In the genomic region with DNA sequence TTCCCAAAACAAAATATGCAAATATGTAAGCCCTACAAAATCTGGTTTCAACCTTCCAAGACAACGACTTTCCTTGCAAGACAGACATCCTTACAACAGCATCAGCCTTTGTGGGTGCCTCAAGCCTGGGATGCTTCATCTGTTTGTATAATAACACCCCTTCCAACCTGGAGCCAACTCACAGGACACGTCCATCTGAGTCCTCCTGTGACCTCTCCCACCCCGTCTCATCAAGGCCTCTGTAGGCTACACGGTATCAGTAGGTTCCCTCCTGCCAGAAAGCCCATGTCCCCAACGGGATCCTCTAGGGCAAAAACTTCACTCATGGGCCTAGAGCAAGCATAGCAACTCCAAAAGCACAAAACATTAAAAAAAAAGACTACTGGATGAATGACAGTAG, we compare ENCODE assay signal across 20 cellular contexts.
"Had no signal": no experiment of that assay in that cellular context is flagged by ENCODE, and none has a peak within 500 bp of the region (broad histone marks: within the 10 kb centered on the region; RNA-seq: fewer than 3 reads in every experiment).

No MANE protein-coding gene starts in this region.

- H3K4me1 Mint-ChIP-seq: activated B cell treated with CpG ODN at 0.5 μM for 24 hours; stimulated activated memory B cell treated with anti-CD40 and anti-IgM and Interleukin-4, amounts not matched to agents 10 μg/mL and 1 μg/mL and 100 μg/mL, for 72 hours had no signal

- ATAC-seq: activated naive CD4-positive, alpha-beta T cell treated with anti-CD3 and anti-CD28 coated beads, Interleukin-2, amount 50 U/mL, for 72 hours; left lung had no signal

- H3K4me3 Mint-ChIP-seq: activated B cell treated with CpG ODN at 0.5 μM for 24 hours; activated CD4-positive, alpha-beta T cell treated with anti-CD3 and anti-CD28 coated beads for 36 hours; activated T-helper 1 cell treated with anti-CD3 and anti-CD28 coated beads, Interleukin-12 subunit alpha, Interleukin-12 subunit beta, Interleukin-2, Interleukin-4 antibody, amounts not matched to agents 30 ng/mL and 10 ng/mL and 1 ng/mL, durations not matched to agents 14 hours and 24 hours and 36 hours; stimulated activated memory B cell treated with anti-CD40 and anti-IgM and Interleukin-4, amounts not matched to agents 10 μg/mL and 1 μg/mL and 100 μg/mL, for 72 hours had no signal

- H3K27me3 Mint-ChIP-seq: activated B cell treated with CpG ODN at 0.5 μM for 24 hours; activated CD4-positive, alpha-beta T cell treated with anti-CD3 and anti-CD28 coated beads for 36 hours; stimulated activated memory B cell treated with anti-CD40 and anti-IgM and Interleukin-4, amounts not matched to agents 10 μg/mL and 1 μg/mL and 100 μg/mL, for 72 hours had no signal

- DNase-seq: activated B cell treated with CpG ODN at 0.5 μM for 24 hours; activated CD4-positive, alpha-beta T cell treated with anti-CD3 and anti-CD28 coated beads for 36 hours; activated CD4-positive, alpha-beta T cell treated with anti-CD3 and anti-CD28 coated beads, Interleukin-2, amount 50 U/mL, for 48 hours; activated gamma-delta T cell treated with Interleukin-2 at 50 U/mL for 16 hours; activated T-cell treated with anti-CD3 and anti-CD28 coated beads for 4 hours; aorta; central memory CD4-positive, alpha-beta T cell; effector memory CD4-positive, alpha-beta T cell; foreskin melanocyte; left lung; nucleus accumbens; T-helper 9 cell; testis; upper lobe of left lung had no signal

- H3K27ac ChIP-seq: brain microvascular endothelial cell, left lung, right lobe of liver, testis had no signal

- H3K9me3 Mint-ChIP-seq: activated B cell treated with CpG ODN at 0.5 μM for 24 hours; activated naive CD4-positive, alpha-beta T cell treated with anti-CD3 and anti-CD28 coated beads, Interleukin-2, amount 50 U/mL, for 72 hours; activated T-helper 1 cell treated with anti-CD3 and anti-CD28 coated beads, Interleukin-12 subunit alpha, Interleukin-12 subunit beta, Interleukin-2, Interleukin-4 antibody, amounts not matched to agents 30 ng/mL and 10 ng/mL and 1 ng/mL, durations not matched to agents 14 hours and 24 hours and 36 hours; stimulated activated memory B cell treated with anti-CD40 and anti-IgM and Interleukin-4, amounts not matched to agents 10 μg/mL and 1 μg/mL and 100 μg/mL, for 72 hours had no signal

- H3K4me3 ChIP-seq: left lung, right lobe of liver, smooth muscle cell, testis, upper lobe of left lung had no signal

- H3K36me3 Mint-ChIP-seq: activated naive CD4-positive, alpha-beta T cell treated with anti-CD3 and anti-CD28 coated beads, Interleukin-2, amount 50 U/mL, for 72 hours had no signal

- H3K9me3 ChIP-seq: left lung, right lobe of liver, testis, upper lobe of left lung had no signal

- H3K27ac Mint-ChIP-seq: activated B cell treated with CpG ODN at 0.5 μM for 24 hours; activated CD4-positive, alpha-beta T cell treated with anti-CD3 and anti-CD28 coated beads for 36 hours; activated naive CD4-positive, alpha-beta T cell treated with anti-CD3 and anti-CD28 coated beads, Interleukin-2, amount 50 U/mL, for 72 hours; activated T-helper 1 cell treated with anti-CD3 and anti-CD28 coated beads, Interleukin-12 subunit alpha, Interleukin-12 subunit beta, Interleukin-2, Interleukin-4 antibody, amounts not matched to agents 30 ng/mL and 10 ng/mL and 1 ng/mL, durations not matched to agents 14 hours and 24 hours and 36 hours; stimulated activated memory B cell treated with anti-CD40 and anti-IgM and Interleukin-4, amounts not matched to agents 10 μg/mL and 1 μg/mL and 100 μg/mL, for 72 hours had no signal

- H3K27me3 ChIP-seq: brain microvascular endothelial cell, left lung, right lobe of liver, testis, upper lobe of left lung had no signal
